Comparison of ENCODE assay signal across 9 cellular contexts in the genomic region with DNA sequence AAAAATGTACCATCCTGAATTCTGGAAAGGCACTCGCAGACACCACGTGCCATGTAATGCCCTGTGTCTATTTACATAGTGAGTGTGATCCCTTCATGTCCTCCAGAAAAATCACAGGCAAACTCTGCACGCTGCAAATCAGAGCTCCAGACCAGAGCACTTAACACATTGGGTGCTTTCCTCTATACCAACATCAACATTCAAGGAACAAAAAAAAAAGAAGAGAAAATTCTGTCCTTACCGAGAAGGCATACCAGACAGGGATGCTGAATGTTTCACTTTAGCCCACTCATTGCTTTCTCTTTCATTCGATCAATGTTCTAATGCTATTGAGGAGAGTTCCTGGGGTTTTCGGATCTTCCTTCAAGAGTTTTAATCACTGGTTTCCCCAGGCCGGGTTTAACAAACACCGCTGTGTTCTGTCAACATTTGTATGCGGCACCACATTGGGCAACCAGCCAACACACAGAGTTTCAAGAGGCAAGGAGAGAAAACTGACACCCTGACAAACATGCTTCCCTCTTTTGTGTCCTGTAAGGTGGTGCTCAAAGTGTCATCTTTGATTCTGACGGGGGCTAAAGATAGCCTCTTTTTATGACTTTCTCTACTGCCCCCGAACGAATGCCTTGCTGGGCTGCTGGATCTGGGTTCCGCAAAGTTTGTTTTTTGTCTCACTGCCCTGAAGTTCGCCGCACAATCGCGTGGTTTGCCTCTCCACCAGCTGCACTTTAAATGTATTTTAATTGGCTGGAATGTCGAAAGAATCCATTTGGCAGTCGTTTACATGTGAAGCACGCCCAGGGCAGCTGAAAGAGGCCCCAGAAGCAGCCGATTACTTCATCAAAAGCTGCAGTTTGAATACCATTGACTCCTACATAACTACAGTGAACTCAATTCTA.
DNase-seq lines count a peak whose midpoint lies in the region; ATAC-seq and TF ChIP-seq lines count a peak whose summit lies in the region.
"Had no signal": no experiment of that assay in that cellular context is flagged by ENCODE, and none has a peak within 500 bp of the region (broad histone marks: within the 10 kb centered on the region; RNA-seq: fewer than 3 reads in every experiment).

No MANE protein-coding gene starts in this region.

- POLR2A ChIA-PET in A673 (lab: Charles Lee; ENCODE audit: low non-redundant PET) = no interaction called here

- peak overlapping the region in 2 of 3 donors; percentile 22 to 58 for H3K9ac ChIP-seq in skeletal muscle tissue (ENCODE audit: low read depth in 1 of 3, low read length in 3 of 3)

- H3K9me3 ChIP-seq in A673 (ENCODE audit: low read depth, low read length, poor library complexity, severe bottlenecking) = peaks cover under 1% of the 10 kb centered on the region
- peaks cover 0 to 3% (median 0%) of the 10 kb centered on the region in 3 donors for H3K9me3 ChIP-seq in skeletal muscle tissue (ENCODE audit: control insufficient read depth in 3 of 3, low read length in 3 of 3)

- peak overlapping the region; percentile 89 to 96 (median 90) for H3K27ac Mint-ChIP-seq in brain
- no peak overlapping the region for H3K27ac Mint-ChIP-seq in activated naive CD8-positive, alpha-beta T cell treated with anti-CD3 and anti-CD28 coated beads, Interleukin-2, amount 50 U/mL, for 24 hours
- H3K27ac Mint-ChIP-seq: activated B cell treated with CpG ODN at 0.5 μM for 24 hours had no signal

- peaks cover 0 to 8% (median 5%) of the 10 kb centered on the region in 5 experiments for H3K9me3 Mint-ChIP-seq in brain
- H3K9me3 Mint-ChIP-seq in activated naive CD8-positive, alpha-beta T cell treated with anti-CD3 and anti-CD28 coated beads, Interleukin-2, amount 50 U/mL, for 24 hours = peaks cover 2% of the 10 kb centered on the region
- H3K9me3 Mint-ChIP-seq: activated B cell treated with CpG ODN at 0.5 μM for 24 hours had no signal

- peak overlapping the region; percentile 40 for H3K4me3 ChIP-seq in A673 (ENCODE audit: low read depth, low read length, poor library complexity, severe bottlenecking)
- peak overlapping the region; percentile 44 to 55 (median 52) for H3K4me3 ChIP-seq in skeletal muscle tissue (ENCODE audit: low read length in 3 of 3)

- H3K27me3 ChIP-seq in A673 (replicated peaks; ENCODE audit: insufficient read depth, low read depth, low read length, poor library complexity) (no peaks in the 10 kb centered on the region), skeletal muscle tissue (ENCODE audit: control insufficient read depth in 3 of 3, insufficient read depth in 3 of 3, low read length in 3 of 3) (no peaks in the 10 kb centered on the region)

- intact Hi-C loops in A673 (cut with micrococcal nuclease; ENCODE audit: unreplicated experiment) = no loop called here

- peak overlapping the region; percentile 80 to 86 (median 83) for H3K4me3 Mint-ChIP-seq in brain
- H3K4me3 Mint-ChIP-seq in activated naive CD8-positive, alpha-beta T cell treated with anti-CD3 and anti-CD28 coated beads, Interleukin-2, amount 50 U/mL, for 24 hours = no peak overlapping the region
- H3K4me3 Mint-ChIP-seq: activated B cell treated with CpG ODN at 0.5 μM for 24 hours had no signal

- H3K36me3 Mint-ChIP-seq in brain = peaks cover 4% of the 10 kb centered on the region
- no peaks in the 10 kb centered on the region for H3K36me3 Mint-ChIP-seq in activated naive CD8-positive, alpha-beta T cell treated with anti-CD3 and anti-CD28 coated beads, Interleukin-2, amount 50 U/mL, for 24 hours (ENCODE audit: low read depth)

- ATAC-seq in HG03460 (IDR thresholded peaks at IDR 0.05; ENCODE audit: unreplicated experiment) (no peak), HG02642 (IDR thresholded peaks at IDR 0.05; ENCODE audit: poor library complexity, unreplicated experiment) (no peak)
- no peak for ATAC-seq in activated naive CD8-positive, alpha-beta T cell treated with anti-CD3 and anti-CD28 coated beads, Interleukin-2, amount 50 U/mL, for 24 hours

- TSS peak; percentile 77 for BruUV-seq in A673 (replicated peaks; lab: Mats Ljungman, UMichigan)

- H3K4me1 ChIP-seq in A673 (ENCODE audit: insufficient read depth, low read length, poor library complexity, severe bottlenecking) (peaks cover 42% of the 10 kb centered on the region), skeletal muscle tissue (ENCODE audit: control insufficient read depth in 3 of 3, insufficient read depth in 3 of 3, low read length in 3 of 3) (peaks cover 7 to 17% (median 12%) of the 10 kb centered on the region in 3 donors)

- H3K36me3 ChIP-seq in A673 (ENCODE audit: insufficient read depth, low read length, poor library complexity, severe bottlenecking) = no peaks in the 10 kb centered on the region
- no peaks in the 10 kb centered on the region for H3K36me3 ChIP-seq in skeletal muscle tissue (ENCODE audit: control insufficient read depth in 3 of 3, insufficient read depth in 3 of 3, low read length in 3 of 3)

- peak; percentile 94 for DNase-seq in A673 (ENCODE audit: low spot score)
- peak; percentile 87 for DNase-seq in NCI-H128 (lab: John Stamatoyannopoulos, UW; ENCODE audit: unreplicated experiment)
- peak; percentile 90 for DNase-seq in iris pigment epithelial cell (ENCODE audit: low read depth)
- DNase-seq in activated naive CD8-positive, alpha-beta T cell treated with anti-CD3 and anti-CD28 coated beads, Interleukin-2, amount 50 U/mL, for 24 hours = no peak
- DNase-seq: activated B cell treated with CpG ODN at 0.5 μM for 24 hours had no signal

- peaks cover 3% of the 10 kb centered on the region for H3K27me3 Mint-ChIP-seq in brain
- peaks cover 13% of the 10 kb centered on the region for H3K27me3 Mint-ChIP-seq in activated naive CD8-positive, alpha-beta T cell treated with anti-CD3 and anti-CD28 coated beads, Interleukin-2, amount 50 U/mL, for 24 hours

- H3K27ac ChIP-seq in A673 (ENCODE audit: low read depth, low read length, poor library complexity, severe bottlenecking) (peak overlapping the region; percentile 90), skeletal muscle tissue (ENCODE audit: low read depth, low read length) (no peak overlapping the region)

- TF ChIP-seq CTCF in A673 (conservative IDR thresholded peaks at IDR 0.05; ENCODE audit: low read depth, low read length) (no peak), brain (conservative IDR thresholded peaks at IDR 0.05) (no peak)

- CTCF ChIA-PET in A673 (lab: Charles Lee) = interaction anchor here (0.5 kb wide), 1 partner anchor 827 kb away, joined by 3 read pairs; no protein-coding TSS in a partner anchor

- peaks cover 57% of the 10 kb centered on the region for H3K4me1 Mint-ChIP-seq in brain
- H3K4me1 Mint-ChIP-seq in activated naive CD8-positive, alpha-beta T cell treated with anti-CD3 and anti-CD28 coated beads, Interleukin-2, amount 50 U/mL, for 24 hours = no peaks in the 10 kb centered on the region
- H3K4me1 Mint-ChIP-seq: activated B cell treated with CpG ODN at 0.5 μM for 24 hours had no signal
